Comparison of ENCODE assay signal across 1 cellular context in the genomic region with DNA sequence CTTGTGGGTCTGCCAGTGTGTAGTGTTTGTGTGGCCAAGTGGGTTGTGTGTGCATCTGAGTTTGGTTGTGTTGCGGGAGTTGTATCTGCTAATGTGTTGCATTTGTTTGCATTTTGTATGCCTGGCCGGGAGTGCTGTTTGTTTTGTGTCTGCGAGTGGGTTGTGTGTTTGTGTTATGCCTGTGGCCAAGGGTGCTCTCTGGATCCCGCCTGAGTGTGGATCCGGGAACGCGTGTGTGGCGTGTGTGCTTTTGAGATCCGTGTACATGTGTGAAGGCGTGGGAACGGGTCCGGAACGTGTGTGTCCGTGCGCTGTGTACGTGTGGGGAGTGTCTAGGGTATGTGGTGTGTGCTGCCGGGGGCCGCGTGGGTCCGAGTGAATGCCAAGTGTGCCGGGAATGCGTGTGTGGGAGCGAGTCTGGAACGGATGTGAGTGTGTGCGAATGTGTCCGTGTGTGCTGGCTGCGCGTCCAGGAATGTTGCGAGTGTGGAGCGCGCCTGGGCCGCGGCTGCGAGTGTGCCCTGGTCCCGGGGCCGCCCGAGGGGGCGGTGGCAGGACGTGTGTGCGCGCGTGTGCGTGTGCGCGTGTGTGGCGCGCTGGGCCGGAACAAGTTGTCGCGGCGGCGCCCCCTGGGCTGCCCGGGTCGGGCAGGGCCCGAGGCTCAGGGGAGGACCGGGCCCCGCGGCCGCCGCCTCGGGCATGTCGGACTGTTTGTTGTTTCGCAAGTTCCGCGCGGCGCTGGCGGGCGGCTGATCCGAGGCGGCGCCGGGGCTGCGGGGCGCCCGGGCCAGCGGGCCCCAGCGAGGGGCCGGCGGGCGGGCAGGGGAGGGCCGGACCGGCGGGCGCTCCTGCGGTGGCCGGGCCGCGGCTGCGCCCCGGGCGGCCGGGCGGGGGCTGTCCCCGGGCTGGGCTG.
TF ChIP-seq lines count a peak whose summit lies in the region.

No MANE protein-coding gene starts in this region.

TF ChIP-seq in HepG2, 621 proteins besides CTCF, POLR2A, EP300 and RAD21 (continued from another document and continues in another):
- TF ChIP-seq, protein P1, sequence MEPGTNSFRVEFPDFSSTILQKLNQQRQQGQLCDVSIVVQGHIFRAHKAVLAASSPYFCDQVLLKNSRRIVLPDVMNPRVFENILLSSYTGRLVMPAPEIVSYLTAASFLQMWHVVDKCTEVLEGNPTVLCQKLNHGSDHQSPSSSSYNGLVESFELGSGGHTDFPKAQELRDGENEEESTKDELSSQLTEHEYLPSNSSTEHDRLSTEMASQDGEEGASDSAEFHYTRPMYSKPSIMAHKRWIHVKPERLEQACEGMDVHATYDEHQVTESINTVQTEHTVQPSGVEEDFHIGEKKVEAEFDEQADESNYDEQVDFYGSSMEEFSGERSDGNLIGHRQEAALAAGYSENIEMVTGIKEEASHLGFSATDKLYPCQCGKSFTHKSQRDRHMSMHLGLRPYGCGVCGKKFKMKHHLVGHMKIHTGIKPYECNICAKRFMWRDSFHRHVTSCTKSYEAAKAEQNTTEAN (CRISPR knock-in tag; conservative IDR thresholded peaks at IDR 0.05) = peak; percentile 97
- TF ChIP-seq KLF11 (CRISPR knock-in tag; IDR thresholded peaks at IDR 0.05) = no peak
- no peak for TF ChIP-seq SP140L (CRISPR knock-in tag; IDR thresholded peaks at IDR 0.05; ENCODE audit: borderline replicate concordance)
- TF ChIP-seq E2F5 (CRISPR knock-in tag; conservative IDR thresholded peaks at IDR 0.05) = no peak
- no peak for TF ChIP-seq MTF1 (CRISPR knock-in tag; IDR thresholded peaks at IDR 0.05)
- TF ChIP-seq KAT2B (IDR thresholded peaks at IDR 0.05; ENCODE audit: borderline replicate concordance, low read depth, low read length) = no peak
- TF ChIP-seq TAF1 (CRISPR knock-in tag; IDR thresholded peaks at IDR 0.05) = peak; percentile 44
- TF ChIP-seq, protein P2, sequence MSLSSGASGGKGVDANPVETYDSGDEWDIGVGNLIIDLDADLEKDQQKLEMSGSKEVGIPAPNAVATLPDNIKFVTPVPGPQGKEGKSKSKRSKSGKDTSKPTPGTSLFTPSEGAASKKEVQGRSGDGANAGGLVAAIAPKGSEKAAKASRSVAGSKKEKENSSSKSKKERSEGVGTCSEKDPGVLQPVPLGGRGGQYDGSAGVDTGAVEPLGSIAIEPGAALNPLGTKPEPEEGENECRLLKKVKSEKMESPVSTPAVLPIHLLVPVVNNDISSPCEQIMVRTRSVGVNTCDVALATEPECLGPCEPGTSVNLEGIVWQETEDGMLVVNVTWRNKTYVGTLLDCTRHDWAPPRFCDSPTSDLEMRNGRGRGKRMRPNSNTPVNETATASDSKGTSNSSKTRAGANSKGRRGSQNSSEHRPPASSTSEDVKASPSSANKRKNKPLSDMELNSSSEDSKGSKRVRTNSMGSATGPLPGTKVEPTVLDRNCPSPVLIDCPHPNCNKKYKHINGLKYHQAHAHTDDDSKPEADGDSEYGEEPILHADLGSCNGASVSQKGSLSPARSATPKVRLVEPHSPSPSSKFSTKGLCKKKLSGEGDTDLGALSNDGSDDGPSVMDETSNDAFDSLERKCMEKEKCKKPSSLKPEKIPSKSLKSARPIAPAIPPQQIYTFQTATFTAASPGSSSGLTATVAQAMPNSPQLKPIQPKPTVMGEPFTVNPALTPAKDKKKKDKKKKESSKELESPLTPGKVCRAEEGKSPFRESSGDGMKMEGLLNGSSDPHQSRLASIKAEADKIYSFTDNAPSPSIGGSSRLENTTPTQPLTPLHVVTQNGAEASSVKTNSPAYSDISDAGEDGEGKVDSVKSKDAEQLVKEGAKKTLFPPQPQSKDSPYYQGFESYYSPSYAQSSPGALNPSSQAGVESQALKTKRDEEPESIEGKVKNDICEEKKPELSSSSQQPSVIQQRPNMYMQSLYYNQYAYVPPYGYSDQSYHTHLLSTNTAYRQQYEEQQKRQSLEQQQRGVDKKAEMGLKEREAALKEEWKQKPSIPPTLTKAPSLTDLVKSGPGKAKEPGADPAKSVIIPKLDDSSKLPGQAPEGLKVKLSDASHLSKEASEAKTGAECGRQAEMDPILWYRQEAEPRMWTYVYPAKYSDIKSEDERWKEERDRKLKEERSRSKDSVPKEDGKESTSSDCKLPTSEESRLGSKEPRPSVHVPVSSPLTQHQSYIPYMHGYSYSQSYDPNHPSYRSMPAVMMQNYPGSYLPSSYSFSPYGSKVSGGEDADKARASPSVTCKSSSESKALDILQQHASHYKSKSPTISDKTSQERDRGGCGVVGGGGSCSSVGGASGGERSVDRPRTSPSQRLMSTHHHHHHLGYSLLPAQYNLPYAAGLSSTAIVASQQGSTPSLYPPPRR (CRISPR knock-in tag; IDR thresholded peaks at IDR 0.05; ENCODE audit: borderline replicate concordance) = no peak
- 0 out of 2 replicates have a peak, but pooled peaks have one; percentile 33 for TF ChIP-seq TBX2 (CRISPR knock-in tag; IDR thresholded peaks at IDR 0.05; ENCODE audit: borderline replicate concordance)
- TF ChIP-seq FOSL2 (CRISPR knock-in tag; IDR thresholded peaks at IDR 0.05) = 0 out of 2 replicates have a peak, but pooled peaks have one; percentile 15
- TF ChIP-seq ATF7 (IDR thresholded peaks at IDR 0.05) = no peak
- 0 out of 2 replicates have a peak, but pooled peaks have one; percentile 4 for TF ChIP-seq ATF7 (CRISPR knock-in tag; IDR thresholded peaks at IDR 0.05)
- TF ChIP-seq RNF2 (conservative IDR thresholded peaks at IDR 0.05; ENCODE audit: low read depth) = peak; percentile 71
- TF ChIP-seq ZNF143 (CRISPR knock-in tag; IDR thresholded peaks at IDR 0.05) = no peak
- TF ChIP-seq TP53 (CRISPR knock-in tag; conservative IDR thresholded peaks at IDR 0.05) = no peak
- no peak for TF ChIP-seq HHEX (CRISPR knock-in tag; IDR thresholded peaks at IDR 0.05)
- peak; percentile 100 for TF ChIP-seq ZNF646 (CRISPR knock-in tag; IDR thresholded peaks at IDR 0.05)
- peak; percentile 45; the same call in 1 of the 2 replicates for TF ChIP-seq NFKB2 (CRISPR knock-in tag; IDR thresholded peaks at IDR 0.05; ENCODE audit: borderline replicate concordance)
- peak; percentile 58; the same call in 1 of the 2 replicates for TF ChIP-seq ZMAT3 (CRISPR knock-in tag; conservative IDR thresholded peaks at IDR 0.05)
- TF ChIP-seq MEIS1 (CRISPR knock-in tag; IDR thresholded peaks at IDR 0.05; ENCODE audit: borderline replicate concordance) = no peak
- peak; percentile 23; the same call in 1 of the 2 replicates for TF ChIP-seq ZGPAT (CRISPR knock-in tag; IDR thresholded peaks at IDR 0.05)
- TF ChIP-seq ZNF3 (CRISPR knock-in tag; IDR thresholded peaks at IDR 0.05) = no peak
- no peak for TF ChIP-seq REL (CRISPR knock-in tag; conservative IDR thresholded peaks at IDR 0.05)
- no peak for TF ChIP-seq ATRX (CRISPR knock-in tag; IDR thresholded peaks at IDR 0.05; ENCODE audit: borderline replicate concordance)
- 0 out of 2 replicates have a peak, but pooled peaks have one; percentile 55 for TF ChIP-seq MEIS2 (CRISPR knock-in tag; IDR thresholded peaks at IDR 0.05)
- no peak for TF ChIP-seq MAZ (IDR thresholded peaks at IDR 0.05; ENCODE audit: borderline replicate concordance, low read depth, low read length)
- 0 out of 2 replicates have a peak, but pooled peaks have one; percentile 15 for TF ChIP-seq MAZ (CRISPR knock-in tag; IDR thresholded peaks at IDR 0.05; ENCODE audit: low read depth)
- TF ChIP-seq, protein P3, sequence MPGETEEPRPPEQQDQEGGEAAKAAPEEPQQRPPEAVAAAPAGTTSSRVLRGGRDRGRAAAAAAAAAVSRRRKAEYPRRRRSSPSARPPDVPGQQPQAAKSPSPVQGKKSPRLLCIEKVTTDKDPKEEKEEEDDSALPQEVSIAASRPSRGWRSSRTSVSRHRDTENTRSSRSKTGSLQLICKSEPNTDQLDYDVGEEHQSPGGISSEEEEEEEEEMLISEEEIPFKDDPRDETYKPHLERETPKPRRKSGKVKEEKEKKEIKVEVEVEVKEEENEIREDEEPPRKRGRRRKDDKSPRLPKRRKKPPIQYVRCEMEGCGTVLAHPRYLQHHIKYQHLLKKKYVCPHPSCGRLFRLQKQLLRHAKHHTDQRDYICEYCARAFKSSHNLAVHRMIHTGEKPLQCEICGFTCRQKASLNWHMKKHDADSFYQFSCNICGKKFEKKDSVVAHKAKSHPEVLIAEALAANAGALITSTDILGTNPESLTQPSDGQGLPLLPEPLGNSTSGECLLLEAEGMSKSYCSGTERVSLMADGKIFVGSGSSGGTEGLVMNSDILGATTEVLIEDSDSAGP (CRISPR knock-in tag; IDR thresholded peaks at IDR 0.05; ENCODE audit: borderline replicate concordance) = peak; percentile 27; the same call in 1 of the 2 replicates
